ENCODE assay signal across 8 cellular contexts in the genomic region with DNA sequence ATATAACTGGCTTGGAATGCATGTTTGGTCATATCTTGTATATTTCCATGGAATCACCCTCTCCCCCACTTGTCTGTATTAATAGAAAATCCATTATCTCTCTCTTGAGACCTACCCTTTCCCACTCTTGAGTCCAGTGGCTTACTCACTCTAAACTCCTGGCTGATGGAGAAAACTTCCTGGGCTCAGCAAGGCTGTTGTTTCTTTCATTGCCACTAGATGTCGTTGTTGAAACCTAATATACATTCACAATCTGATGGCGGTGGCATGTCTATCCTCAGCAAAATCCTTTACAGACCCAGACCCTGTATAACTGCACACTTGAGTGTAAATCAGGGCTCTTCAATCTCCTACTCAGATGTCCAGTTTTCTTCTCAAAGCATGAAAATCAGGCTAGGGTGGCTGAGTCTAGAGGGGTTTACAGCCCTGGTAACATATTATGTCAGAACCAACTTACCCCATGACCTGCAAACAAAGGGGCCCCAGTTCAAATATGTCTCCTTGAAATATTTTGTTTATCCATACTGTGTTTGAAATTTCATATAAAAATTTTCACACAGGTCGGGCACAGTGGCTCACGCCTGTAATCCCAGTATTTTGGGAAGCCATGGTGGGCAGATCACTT.
DNase-seq lines count a peak whose midpoint lies in the region; ATAC-seq, FAIRE-seq and TF ChIP-seq lines count a peak whose summit lies in the region.

No MANE protein-coding gene starts in this region.

- CTCF ChIA-PET in Panc1 (lab: Charles Lee), result no interaction called here

- H3K36me3 ChIP-seq in Panc1 (ENCODE audit: control insufficient read depth, insufficient read depth, low read length), result no peaks in the 10 kb centered on the region
- no peaks in the 10 kb centered on the region for H3K36me3 ChIP-seq in bronchial epithelial cell (ENCODE audit: control insufficient read depth, insufficient read depth, low read length)
- H3K36me3 ChIP-seq in lung (ENCODE audit: control insufficient read depth in 2 of 2, insufficient read depth in 2 of 2, low read length in 2 of 2), result no peaks in the 10 kb centered on the region

- intact Hi-C loops in Panc1 (cut with micrococcal nuclease; ENCODE audit: unreplicated experiment), result no loop called here

- ATAC-seq in GM19452 (IDR thresholded peaks at IDR 0.05; ENCODE audit: unreplicated experiment) (peak; percentile 92), HG03565 (IDR thresholded peaks at IDR 0.05; ENCODE audit: unreplicated experiment) (peak; percentile 82), Panc1 (peak; percentile 78), lung (ENCODE audit: insufficient read depth, low FRiP score) (peak; percentile 81)

- peak in 2 of 3 experiments; percentile 15 to 63 for DNase-seq in NCI-H1417 (lab: John Stamatoyannopoulos, UW)
- DNase-seq in NCI-H1417 treated with DMSO at 0.1 percent for 48 hours (lab: John Stamatoyannopoulos, UW), result no peak
- peak; percentile 47 for DNase-seq in Panc1 (ENCODE audit: low read depth, low spot score)
- peak; percentile 73 for DNase-seq in bronchial epithelial cell (ENCODE audit: low read depth)
- DNase-seq in lung (ENCODE audit: low spot score), result peak; percentile 30
- no peak for DNase-seq in NCI-H1436 treated with DMSO at 0.1 percent for 48 hours (lab: John Stamatoyannopoulos, UW)

- H3K9me3 ChIP-seq in Panc1 (ENCODE audit: control insufficient read depth, insufficient read depth, low read depth, low read length), result no peaks in the 10 kb centered on the region
- peaks cover 0 to 3% of the 10 kb centered on the region in 2 donors for H3K9me3 ChIP-seq in lung (ENCODE audit: control insufficient read depth in 2 of 2, insufficient read depth in 1 of 2, low read length in 1 of 2)

- FAIRE-seq in bronchial epithelial cell (lab: Jason Lieb, UNC), result no peak

- H3K4me3 ChIP-seq in Panc1 (ENCODE audit: low read depth in 2 of 2, low read length in 2 of 2) (no peak overlapping the region), bronchial epithelial cell (ENCODE audit: low read depth, low read length) (no peak overlapping the region), lung (no peak overlapping the region)

- TF ChIP-seq CTCF in Panc1 (IDR thresholded peaks at IDR 0.05), result peak; percentile 73
- peak; percentile 74 for TF ChIP-seq CTCF in bronchial epithelial cell (IDR thresholded peaks at IDR 0.05; ENCODE audit: insufficient read depth, low read length, severe bottlenecking)
- peak; percentile 20 for TF ChIP-seq CTCF in lung (IDR thresholded peaks at IDR 0.05; ENCODE audit: control extremely low read depth, extremely low read depth)

- BruUV-seq in Panc1 (replicated peaks; lab: Mats Ljungman, UMichigan), result no TSS peak

- H3K27ac ChIP-seq in Panc1 (ENCODE audit: low read length), result no peak overlapping the region
- H3K27ac ChIP-seq in lung (ENCODE audit: low read depth in 1 of 2, low read length in 1 of 2), result no peak overlapping the region

- 51 to 52% methylated on average over 4 of the region's 4 CpGs for WGBS in lung, 2 donors

- POLR2A ChIA-PET in Panc1 (lab: Charles Lee), result no interaction called here

- H3K4me1 ChIP-seq in Panc1 (ENCODE audit: control insufficient read depth, insufficient read depth, low read length) (no peaks in the 10 kb centered on the region), lung (ENCODE audit: control insufficient read depth in 2 of 2, insufficient read depth in 2 of 2, low read length in 2 of 2) (no peaks in the 10 kb centered on the region)

- H3K27me3 ChIP-seq in Panc1 (ENCODE audit: control insufficient read depth, insufficient read depth, low read length) (no peaks in the 10 kb centered on the region), bronchial epithelial cell (ENCODE audit: control insufficient read depth, insufficient read depth, low read length) (no peaks in the 10 kb centered on the region), lung (ENCODE audit: control insufficient read depth, insufficient read depth) (no peaks in the 10 kb centered on the region)

- in situ Hi-C loops in Panc1 (cut with HindIII; ENCODE audit: low pct_unique_long_range_greater_than_20kb, low sequenced_read_pairs), result no loop called here

Comparison
In these comparisons a context has a peak if more than half of its experiments do, and no peak if none do; other contexts are left out.
1. DNase-seq: peak in NCI-H1417 (2 of 3), Panc1 (single experiment), bronchial epithelial cell (single experiment) and lung (single experiment); none in NCI-H1417 treated with DMSO at 0.1 percent for 48 hours (single experiment) and NCI-H1436 treated with DMSO at 0.1 percent for 48 hours (single experiment).
2. CTCF ChIP-seq: peak in every context shown above with its lines; median percentile 74 in bronchial epithelial cell; 73 in Panc1; 20 in lung.
3. Peak in every context shown above with its lines, with median percentiles within 50 percentile points of each other: ATAC-seq.